In the genomic region with DNA sequence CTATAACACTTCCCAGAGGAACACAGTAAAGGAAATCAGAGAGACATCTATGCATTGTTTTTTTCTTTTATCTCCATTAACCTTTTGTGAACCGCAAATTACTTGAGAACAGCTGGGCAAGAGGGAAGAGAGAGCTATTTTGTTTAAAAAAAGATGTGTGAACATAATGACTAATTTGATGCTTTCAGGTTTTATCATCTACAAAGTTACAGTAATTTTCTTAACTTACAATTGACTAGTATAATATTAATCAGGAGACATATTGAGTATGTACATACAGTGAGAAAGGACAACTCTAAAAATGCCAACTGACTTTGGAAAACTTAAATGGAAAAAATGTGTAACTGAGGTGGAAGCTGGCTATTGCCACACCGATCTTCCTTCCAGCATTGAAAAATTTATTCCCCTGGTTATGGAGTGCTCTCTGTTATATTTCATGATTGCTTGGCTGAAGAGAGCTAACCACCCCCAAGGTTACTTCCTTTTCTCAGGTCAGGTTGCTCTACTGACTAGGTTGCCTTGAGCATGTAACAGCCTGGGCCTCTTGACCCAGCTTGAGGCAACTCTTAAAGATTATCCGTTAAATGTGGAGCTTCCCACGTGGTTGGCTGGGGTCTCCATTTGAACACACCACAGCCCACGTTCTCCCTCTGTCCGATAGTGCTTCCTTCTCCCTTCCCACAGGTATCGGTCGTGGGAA, we compare ENCODE assay signal across 1 cellular context.
TF ChIP-seq lines count a peak whose summit lies in the region.

No MANE protein-coding gene starts in this region.

TF ChIP-seq in HepG2, 621 proteins besides CTCF, POLR2A, EP300 and RAD21 (continued from another document):
- TF ChIP-seq ZNF546 (CRISPR knock-in tag; conservative IDR thresholded peaks at IDR 0.05) = no peak
- no peak for TF ChIP-seq KDM5B (CRISPR knock-in tag; IDR thresholded peaks at IDR 0.05; ENCODE audit: borderline replicate concordance)
- TF ChIP-seq FOXA3 (CRISPR knock-in tag; IDR thresholded peaks at IDR 0.05) = no peak
